9 cellular contexts compared by ENCODE assay signal in the genomic region with DNA sequence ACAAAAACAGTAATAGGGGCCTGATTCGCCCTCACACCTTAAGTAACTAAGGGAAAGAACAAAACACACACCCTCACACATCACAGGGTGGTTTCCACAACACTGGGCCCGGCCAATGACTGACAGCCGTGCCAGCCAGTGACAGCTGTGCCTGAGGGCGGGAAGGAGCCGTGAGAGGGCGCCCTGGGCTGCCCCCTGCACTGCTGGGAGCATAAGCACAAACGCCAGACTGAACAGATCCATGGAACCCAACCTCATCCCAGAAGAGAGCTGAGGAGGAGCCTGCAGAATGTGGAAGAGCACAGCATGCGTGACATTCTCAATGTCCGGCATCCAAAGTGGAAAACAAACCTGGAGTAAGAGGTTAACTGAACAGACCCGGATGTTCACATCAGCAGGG. TPM values are rescaled to one million over a fixed set of nuclear protein-coding genes. Genes with fewer than 3 reads are reported as not detected.
DNase-seq lines count a peak whose midpoint lies in the region; ATAC-seq and TF ChIP-seq lines count a peak whose summit lies in the region.
"Had no signal": no experiment of that assay in that cellular context is flagged by ENCODE, and none has a peak within 500 bp of the region (broad histone marks: within the 10 kb centered on the region; RNA-seq: fewer than 3 reads in every experiment).

No MANE protein-coding gene starts in this region.

- no peak overlapping the region for H3K4me3 ChIP-seq in esophagus muscularis mucosa
- no peak overlapping the region for H3K4me3 ChIP-seq in psoas muscle
- H3K4me3 ChIP-seq: thoracic aorta had no signal

- ATAC-seq in psoas muscle, result peak; percentile 88 to 94 (median 94)
- no peak for ATAC-seq in GM21576 (IDR thresholded peaks at IDR 0.05; ENCODE audit: unreplicated experiment)

- peak; percentile 14 for TF ChIP-seq CTCF in GM10266 (IDR thresholded peaks at IDR 0.05; ENCODE audit: control insufficient read depth, insufficient read depth, low read depth, missing control alignments)
- no peak for TF ChIP-seq CTCF in esophagus muscularis mucosa (IDR thresholded peaks at IDR 0.05)
- TF ChIP-seq CTCF in psoas muscle (IDR thresholded peaks at IDR 0.05), result no peak

- TF ChIP-seq EP300 in esophagus muscularis mucosa (IDR thresholded peaks at IDR 0.05), result no peak

- H3K9me3 ChIP-seq in esophagus muscularis mucosa, result no peaks in the 10 kb centered on the region
- H3K9me3 ChIP-seq in psoas muscle, result no peaks in the 10 kb centered on the region
- H3K9me3 ChIP-seq: thoracic aorta had no signal

- H3K27ac ChIP-seq in esophagus muscularis mucosa (replicated peaks in 1 of 4) (peak overlapping the region; percentile 10 to 60 (median 36)), psoas muscle (no peak overlapping the region)
- H3K27ac ChIP-seq: thoracic aorta had no signal

- H3K27me3 ChIP-seq in esophagus muscularis mucosa (no peaks in the 10 kb centered on the region), psoas muscle (ENCODE audit: insufficient read depth in 3 of 3, low read length in 2 of 3) (no peaks in the 10 kb centered on the region)

- 57% methylated on average over 9 of the region's 10 CpGs for WGBS in esophagus muscularis mucosa
- 42 to 53% (median 50%) methylated on average over 10 of the region's 10 CpGs for WGBS in psoas muscle, 3 donors

- no peak for TF ChIP-seq POLR2A in esophagus muscularis mucosa (IDR thresholded peaks at IDR 0.05; ENCODE audit: low read depth)

- DNase-seq in GM10266 (ENCODE audit: extremely low spot score) (peak; percentile 67), esophagus muscularis mucosa (ENCODE audit: extremely low spot score) (no peak), psoas muscle (peak; percentile 68 to 83), NCI-H748 treated with DMSO at 0.1 percent for 48 hours (lab: John Stamatoyannopoulos, UW) (no peak), KG1 (lab: John Stamatoyannopoulos, UW) (no peak), DMS153 (lab: John Stamatoyannopoulos, UW) (no peak)
- DNase-seq in activated CD8-positive, alpha-beta memory T cell treated with anti-CD3 and anti-CD28 coated beads for 24 hours, result peak; percentile 87

- peaks cover 0 to 25% (median 22%) of the 10 kb centered on the region in 4 donors for H3K4me1 ChIP-seq in esophagus muscularis mucosa
- no peaks in the 10 kb centered on the region for H3K4me1 ChIP-seq in psoas muscle

- intact Hi-C loops in esophagus muscularis mucosa (cut with DNase I), result no loop called here
- intact Hi-C loops in psoas muscle (cut with DNase I), result no loop called here

- H3K36me3 ChIP-seq in esophagus muscularis mucosa (peaks cover 46 to 100% (median 85%) of the 10 kb centered on the region in 4 donors), psoas muscle (ENCODE audit: insufficient read depth in 1 of 2, low read depth in 1 of 2) (peaks cover 22 to 81% of the 10 kb centered on the region in 2 donors)

RNA-seq across cellular contexts. Expression of a gene that starts 16.0 kb away (rescaled TPM):
- 10 to 100 TPM; 47.2 to 65.5 (median 61.0) TPM for total RNA-seq in esophagus muscularis mucosa
- total RNA-seq in psoas muscle, result 100 to 1,000 TPM in 3 of 4 donors, 10 to 100 TPM in 1; 73.5 to 139 (median 116) TPM
- polyA plus RNA-seq in psoas muscle, result 100 to 1,000 TPM in 1 of 3 donors, 10 to 100 TPM in 2; 74.3 to 124 (median 92.7) TPM

RNA-seq across cellular contexts. Expression of a gene that starts 28.6 kb away (rescaled TPM):
- total RNA-seq in esophagus muscularis mucosa (10 to 100 TPM; 17.0 to 28.8 (median 23.4) TPM), psoas muscle (100 to 1,000 TPM in 2 of 4 donors, 10 to 100 TPM in 2; 18.6 to 182 (median 70.1) TPM)
- 100 to 1,000 TPM; 102 to 263 (median 128) TPM for polyA plus RNA-seq in psoas muscle

RNA-seq across cellular contexts. Expression of a gene that starts 44.8 kb away (rescaled TPM):
- total RNA-seq in esophagus muscularis mucosa (10 to 100 TPM in 3 of 4 donors, 1 to 10 TPM in 1; 8.4 to 21.6 (median 16.4) TPM), psoas muscle (10 to 100 TPM; 10.2 to 15.3 (median 12.4) TPM)
- 10 to 100 TPM in 1 of 3 donors, 1 to 10 TPM in 2; 7.2 to 11.1 (median 8.6) TPM for polyA plus RNA-seq in psoas muscle

RNA-seq across cellular contexts. Expression of a gene that starts 59.9 kb away (rescaled TPM):
- total RNA-seq in esophagus muscularis mucosa (1 to 10 TPM in 2 of 4 donors, under 1 TPM in 1, not detected in 1; 0.91 to 5.7 (median 2.0) TPM), psoas muscle (under 1 TPM in 3 of 4 donors, not detected in 1; 0.18 to 0.81 (median 0.71) TPM)
- polyA plus RNA-seq in psoas muscle, result under 1 TPM; 0.13 to 0.19 (median 0.16) TPM

Comparison
In these comparisons a context has a peak if more than half of its experiments do, and no peak if none do; other contexts are left out.
1. DNase-seq: peak in GM10266 (single experiment), activated CD8-positive, alpha-beta memory T cell treated with anti-CD3 and anti-CD28 coated beads for 24 hours (single experiment) and psoas muscle (2 of 2); none in esophagus muscularis mucosa (single experiment), NCI-H748 treated with DMSO at 0.1 percent for 48 hours (single experiment), KG1 (single experiment) and DMS153 (single experiment).